ENCODE assay signal across 14 cellular contexts in genomic region chr2:34266908-34267697, GRCh38.
DNase-seq lines count a peak whose midpoint lies in the region; ATAC-seq lines count a peak whose summit lies in the region.
"Had no signal": no experiment of that assay in that cellular context is flagged by ENCODE, and none has a peak within 500 bp of the region (broad histone marks: within the 10 kb centered on the region; RNA-seq: fewer than 3 reads in every experiment).

No MANE protein-coding gene starts in this region.

- DNase-seq in NCI-H2227 (lab: John Stamatoyannopoulos, UW; ENCODE audit: unreplicated experiment) (no peak), T-helper 1 cell (no peak), iPS-NIHi7 (ENCODE audit: extremely low spot score) (no peak)
- DNase-seq in activated effector memory CD4-positive, alpha-beta T cell treated with anti-CD3 and anti-CD28 coated beads, Interleukin-2, amount 50 U/mL, for 16 hours: no peak
- DNase-seq: activated CD8-positive, alpha-beta memory T cell treated with anti-CD3 and anti-CD28 coated beads, Interleukin-2, amount 50 U/mL, for 4 hours; foreskin fibroblast; GF-D8; islet precursor cell; NCI-H524 treated with DMSO at 0.1 percent for 48 hours; stimulated activated CD4-positive, alpha-beta T cell treated with anti-CD3 and anti-CD28 coated beads, Interleukin-2, amount 100 ng/mL, for 48 hours had no signal

- ATAC-seq in GM18511 (IDR thresholded peaks at IDR 0.05; ENCODE audit: unreplicated experiment): peak; percentile 92
- peak; percentile 86 for ATAC-seq in GM19455 (IDR thresholded peaks at IDR 0.05; ENCODE audit: unreplicated experiment)
- peak; percentile 72 for ATAC-seq in HG02798 (IDR thresholded peaks at IDR 0.05; ENCODE audit: poor library complexity, unreplicated experiment)
- ATAC-seq in HG03558 (IDR thresholded peaks at IDR 0.05; ENCODE audit: extremely low read depth, unreplicated experiment): peak; percentile 82
